ENCODE assay signal across 17 cellular contexts in the genomic region with DNA sequence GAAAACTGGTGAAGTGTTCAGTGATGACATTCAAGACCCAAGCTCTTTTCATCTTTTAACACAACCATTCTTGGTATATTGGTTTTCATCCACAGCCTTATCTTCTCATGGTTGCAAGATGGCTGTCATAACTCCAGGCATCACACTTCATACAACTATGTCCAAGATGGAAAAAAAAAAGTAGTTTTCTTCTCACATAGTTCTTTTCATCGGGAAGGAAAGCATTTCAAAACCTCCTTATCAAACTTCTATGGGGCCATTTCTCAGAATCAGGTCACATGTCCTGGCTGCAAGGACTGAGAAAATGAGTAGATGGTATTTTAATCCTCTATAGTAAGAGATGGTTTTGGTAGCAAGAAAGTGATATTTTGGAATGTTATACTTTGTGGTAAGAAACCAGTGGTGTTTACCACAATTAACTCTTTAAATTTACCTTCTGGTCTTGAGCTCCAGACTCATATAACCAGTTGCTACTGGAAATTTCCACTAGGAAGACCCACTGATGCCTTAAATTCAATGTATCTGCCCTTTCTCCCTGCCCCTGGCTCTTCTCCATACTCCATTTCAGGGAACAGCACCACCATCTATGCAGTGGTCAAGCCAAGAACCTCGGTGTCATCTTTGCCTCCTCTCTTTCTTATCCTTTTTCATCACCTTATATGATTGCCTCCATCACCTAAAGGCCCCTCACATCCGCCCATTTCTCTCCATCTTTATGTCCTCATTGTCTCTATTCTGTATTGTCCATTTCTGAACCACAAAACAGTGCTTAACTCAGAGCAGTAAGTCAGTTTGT. TPM values are rescaled to one million over a fixed set of nuclear protein-coding genes. Genes with fewer than 3 reads are reported as not detected.
"Had no signal": no experiment of that assay in that cellular context is flagged by ENCODE, and none has a peak within 500 bp of the region (broad histone marks: within the 10 kb centered on the region; RNA-seq: fewer than 3 reads in every experiment).

No MANE protein-coding gene starts in this region.

- DNase-seq: activated B cell treated with CpG ODN at 0.5 μM for 24 hours; activated CD4-positive, alpha-beta T cell treated with anti-CD3 and anti-CD28 coated beads, Interleukin-2, amount 10 ng/mL, durations not matched to agents 7 days and 5 days; activated CD8-positive, alpha-beta memory T cell treated with anti-CD3 and anti-CD28 coated beads, Interleukin-2, amount 50 U/mL, for 48 hours; activated gamma-delta T cell; activated T-cell treated with anti-CD3 and anti-CD28 coated beads, Interleukin-2, amount 50 U/mL, for 72 hours; amniotic stem cell; dorsolateral prefrontal cortex; foreskin keratinocyte; immature natural killer cell; left cardiac atrium; naive B cell; SW 1271 had no signal

- H3K79me2 ChIP-seq: parathyroid adenoma had no signal

- H3K4me3 ChIP-seq: dorsolateral prefrontal cortex had no signal

- H3K27me3 ChIP-seq: dorsolateral prefrontal cortex, foreskin keratinocyte had no signal

- H3K9ac ChIP-seq: parathyroid adenoma had no signal

- H3K27ac ChIP-seq: dorsolateral prefrontal cortex, foreskin keratinocyte, parathyroid adenoma had no signal

- ATAC-seq: activated naive CD4-positive, alpha-beta T cell treated with anti-CD3 and anti-CD28 coated beads, Interleukin-2, amount 50 U/mL, for 72 hours; activated T-cell treated with anti-CD3 and anti-CD28 coated beads, Interleukin-2, amount 50 U/mL, for 72 hours; esophagus mucosa; foreskin keratinocyte; left cardiac atrium; stimulated activated effector memory CD8-positive, alpha-beta T cell treated with anti-CD3 and anti-CD28 coated beads, Interleukin-12 subunit alpha, Interleukin-12 subunit beta, amount 100 ng/mL, for 72 hours had no signal

- H3K4me1 ChIP-seq: foreskin keratinocyte, parathyroid adenoma had no signal

- H2AFZ ChIP-seq: parathyroid adenoma had no signal

RNA-seq across cellular contexts. Expression of a gene that starts 48.7 kb away (rescaled TPM):
- total RNA-seq: activated B cell treated with CpG ODN at 0.5 μM for 24 hours; activated CD4-positive, alpha-beta T cell treated with anti-CD3 and anti-CD28 coated beads, Interleukin-2, amount 10 ng/mL, durations not matched to agents 7 days and 5 days; activated naive CD4-positive, alpha-beta T cell treated with anti-CD3 and anti-CD28 coated beads, Interleukin-2, amount 50 U/mL, for 72 hours; foreskin keratinocyte; mononuclear cell had no signal
- polyA plus RNA-seq: immature natural killer cell had no signal
